In genomic region chr11:39294648-39295047, GRCh38 we compare ENCODE assay signal across 25 cellular contexts.
DNase-seq lines count a peak whose midpoint lies in the region; ATAC-seq, FAIRE-seq and TF ChIP-seq lines count a peak whose summit lies in the region.
"Had no signal": no experiment of that assay in that cellular context is flagged by ENCODE, and none has a peak within 500 bp of the region (broad histone marks: within the 10 kb centered on the region; RNA-seq: fewer than 3 reads in every experiment).

No MANE protein-coding gene starts in this region.

- no peak overlapping the region for H3K27ac Mint-ChIP-seq in WTC11
- H3K27ac Mint-ChIP-seq: B cell; CD4-positive, alpha-beta T cell; CD8-positive, alpha-beta T cell had no signal

- no peaks in the 10 kb centered on the region for H3K36me3 ChIP-seq in small intestine (ENCODE audit: control insufficient read depth in 2 of 2, insufficient read depth in 2 of 2, low read length in 2 of 2)
- no peaks in the 10 kb centered on the region for H3K36me3 ChIP-seq in aorta (ENCODE audit: control insufficient read depth in 1 of 2, insufficient read depth in 2 of 2, low read length in 1 of 2)
- H3K36me3 ChIP-seq: BLaER1 treated with 17β-estradiol and CSF1 and Interleukin-3, amounts not matched to agents 10 nM and 100 nM had no signal

- H3K4me1 ChIP-seq in small intestine (ENCODE audit: control insufficient read depth in 2 of 2, insufficient read depth in 1 of 2, low read depth in 1 of 2, low read length in 1 of 2) (no peaks in the 10 kb centered on the region), aorta (ENCODE audit: control insufficient read depth in 1 of 2, insufficient read depth in 2 of 2, low read length in 2 of 2) (no peaks in the 10 kb centered on the region)
- H3K4me1 ChIP-seq: A549; BLaER1 treated with 17β-estradiol and CSF1 and Interleukin-3, amounts not matched to agents 10 nM and 100 nM; Caco-2 had no signal

- H3K27ac ChIP-seq in small intestine (ENCODE audit: low read depth in 1 of 2, low read length in 1 of 2) (no peak overlapping the region), aorta (ENCODE audit: low read depth in 1 of 2, low read length in 2 of 2) (no peak overlapping the region)
- H3K27ac ChIP-seq: A549; BLaER1 treated with 17β-estradiol and CSF1 and Interleukin-3, amounts not matched to agents 10 nM and 100 nM; C4-2B had no signal

- H3K9me3 Mint-ChIP-seq in WTC11: peaks cover 71% of the 10 kb centered on the region

- H3K4me1 Mint-ChIP-seq in WTC11: no peaks in the 10 kb centered on the region
- H3K4me1 Mint-ChIP-seq: B cell had no signal

- CTCF ChIA-PET in WTC11 (lab: Charles Lee): no interaction called here

- H3K9me3 ChIP-seq in small intestine (ENCODE audit: control insufficient read depth, low read depth) (no peaks in the 10 kb centered on the region), aorta (ENCODE audit: control insufficient read depth, low read length) (no peaks in the 10 kb centered on the region)

- POLR2A ChIA-PET in WTC11 (lab: Charles Lee): no interaction called here

- ATAC-seq in WTC11 (no peak), GM18519 (IDR thresholded peaks at IDR 0.05; ENCODE audit: low FRiP score, unreplicated experiment) (no peak), left ventricle myocardium superior (no peak), aorta (ENCODE audit: low FRiP score) (no peak), HG03097 (IDR thresholded peaks at IDR 0.05; ENCODE audit: low FRiP score, unreplicated experiment) (no peak)
- ATAC-seq: A549; CD8-positive, alpha-beta T cell; GM12878 had no signal

- no peak overlapping the region for H3K4me3 Mint-ChIP-seq in WTC11
- H3K4me3 Mint-ChIP-seq: B cell; CD4-positive, alpha-beta T cell; CD8-positive, alpha-beta T cell had no signal

- intact Hi-C loops in left ventricle myocardium superior (cut with micrococcal nuclease) (no loop called here), aorta (cut with DNase I) (no loop called here)

- H3K4me3 ChIP-seq in small intestine (ENCODE audit: low read depth in 1 of 2, low read length in 2 of 2) (no peak overlapping the region), aorta (ENCODE audit: low read length in 2 of 2) (no peak overlapping the region)
- H3K4me3 ChIP-seq: A549; BLaER1 treated with 17β-estradiol and CSF1 and Interleukin-3, amounts not matched to agents 10 nM and 100 nM; GM12878 had no signal

- WGBS in small intestine, 3 donors: 85 to 97% (median 87%) methylated on average over 1 of the region's 1 CpG
- WGBS in aorta, 2 donors: 89 to 91% methylated on average over 1 of the region's 1 CpG

- no peak for TF ChIP-seq CTCF in WTC11 (IDR thresholded peaks at IDR 0.05)

- peaks cover 56% of the 10 kb centered on the region for H3K36me3 Mint-ChIP-seq in WTC11
- H3K36me3 Mint-ChIP-seq: CD8-positive, alpha-beta T cell had no signal

- no peak for DNase-seq in WTC11 (ENCODE audit: low spot score)
- DNase-seq in frontal cortex (ENCODE audit: low spot score in 2 of 2): no peak
- DNase-seq in small intestine: no peak
- DNase-seq in left ventricle myocardium superior: no peak
- DNase-seq in aorta: no peak
- DNase-seq: 8988T; AML-193; Caco-2; Calu3; CD4-positive, alpha-beta T cell; CD8-positive, alpha-beta T cell; DMS79 treated with DMSO at 0.1 percent for 48 hours; GDM1 had no signal

- H3K27me3 ChIP-seq in small intestine (ENCODE audit: control insufficient read depth in 2 of 2, insufficient read depth in 2 of 2, low read length in 2 of 2) (no peaks in the 10 kb centered on the region), aorta (ENCODE audit: control insufficient read depth in 1 of 2, insufficient read depth in 2 of 2, low read length in 1 of 2) (no peaks in the 10 kb centered on the region)
- H3K27me3 ChIP-seq: BLaER1 treated with 17β-estradiol and CSF1 and Interleukin-3, amounts not matched to agents 10 nM and 100 nM had no signal

- peaks cover 11% of the 10 kb centered on the region for H3K27me3 Mint-ChIP-seq in WTC11 (ENCODE audit: low read depth)
- H3K27me3 Mint-ChIP-seq: B cell; CD4-positive, alpha-beta T cell had no signal

- FAIRE-seq in G401.6 (lab: Jason Lieb, UNC): peak; percentile 70
- peak; percentile 83 for FAIRE-seq in frontal cortex (lab: Jason Lieb, UNC)
- FAIRE-seq in small intestine (lab: Jason Lieb, UNC): peak; percentile 61
- FAIRE-seq: A549, D721Med, GM12878, GM12892, GM18507, GM19239 had no signal

TF ChIP-seq in WTC11, 78 proteins besides CTCF, POLR2A, EP300 and RAD21:
- TF ChIP-seq HMGA2 (CRISPR knock-in tag; IDR thresholded peaks at IDR 0.05) (peak; percentile 92), E2F5 (CRISPR knock-in tag; IDR thresholded peaks at IDR 0.05) (no peak)
